ENCODE assay signal across 15 cellular contexts in the genomic region with DNA sequence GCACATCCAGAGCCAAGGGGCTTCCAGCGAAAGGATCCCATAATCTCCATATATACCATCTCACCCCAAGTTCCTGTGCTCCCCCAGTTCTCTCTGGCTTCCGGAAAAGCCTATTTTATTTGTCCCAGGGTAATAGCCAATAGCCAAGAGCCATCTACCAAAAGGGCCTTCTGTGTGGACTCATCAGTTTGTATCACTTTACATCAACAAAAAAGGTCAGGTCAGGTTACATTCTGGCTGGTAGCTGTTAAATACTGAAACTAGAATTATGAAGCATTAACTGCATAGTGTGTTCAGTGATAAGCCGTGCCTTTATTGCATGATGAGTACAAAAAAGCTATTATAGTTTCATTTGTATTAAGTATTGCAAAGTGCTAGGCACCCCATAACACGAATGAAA.
"Had no signal": no experiment of that assay in that cellular context is flagged by ENCODE, and none has a peak within 500 bp of the region (broad histone marks: within the 10 kb centered on the region; RNA-seq: fewer than 3 reads in every experiment).

No MANE protein-coding gene starts in this region.

- DNase-seq: activated CD4-positive, alpha-beta T cell treated with anti-CD3 and anti-CD28 coated beads for 1 hour; activated CD4-positive, alpha-beta T cell treated with anti-CD3 and anti-CD28 coated beads, Interleukin-2, amount 50 U/mL, for 1 hour; activated CD8-positive, alpha-beta T cell treated with anti-CD3 and anti-CD28 coated beads, Interleukin-2, amount 10 ng/mL, durations not matched to agents 7 days and 5 days; aorta; dermis blood vessel endothelial cell; effector CD8-positive, alpha-beta T cell; gastrocnemius medialis; hippocampal formation; midbrain; ovary; psoas muscle; stimulated activated CD4-positive, alpha-beta T cell treated with anti-CD3 and anti-CD28 coated beads, Interleukin-1b, Interleukin-23, amount 100 ng/mL, for 48 hours; substantia nigra; thyroid gland had no signal

- ATAC-seq: activated CD8-positive, alpha-beta T cell treated with anti-CD3 and anti-CD28 coated beads, Interleukin-2, amount 10 ng/mL, durations not matched to agents 7 days and 5 days; gastrocnemius medialis; natural killer cell treated with Interleukin-12 subunit alpha and Interleukin-12 subunit beta and Interleukin-15 and Interleukin-18, amount 100 ng/mL, for 72 hours; psoas muscle had no signal
